1 cellular context compared by ENCODE assay signal in genomic region chr17:6796017-6796886, GRCh38.
A peak's percentile ranks its signal among the peaks of the same experiment; 100 is the strongest.
TF ChIP-seq lines count a peak whose summit lies in the region.

No MANE protein-coding gene starts in this region.

TF ChIP-seq in HepG2, 621 proteins besides CTCF, POLR2A, EP300 and RAD21 (continued from another document and continues in another):
- TF ChIP-seq, protein P1, sequence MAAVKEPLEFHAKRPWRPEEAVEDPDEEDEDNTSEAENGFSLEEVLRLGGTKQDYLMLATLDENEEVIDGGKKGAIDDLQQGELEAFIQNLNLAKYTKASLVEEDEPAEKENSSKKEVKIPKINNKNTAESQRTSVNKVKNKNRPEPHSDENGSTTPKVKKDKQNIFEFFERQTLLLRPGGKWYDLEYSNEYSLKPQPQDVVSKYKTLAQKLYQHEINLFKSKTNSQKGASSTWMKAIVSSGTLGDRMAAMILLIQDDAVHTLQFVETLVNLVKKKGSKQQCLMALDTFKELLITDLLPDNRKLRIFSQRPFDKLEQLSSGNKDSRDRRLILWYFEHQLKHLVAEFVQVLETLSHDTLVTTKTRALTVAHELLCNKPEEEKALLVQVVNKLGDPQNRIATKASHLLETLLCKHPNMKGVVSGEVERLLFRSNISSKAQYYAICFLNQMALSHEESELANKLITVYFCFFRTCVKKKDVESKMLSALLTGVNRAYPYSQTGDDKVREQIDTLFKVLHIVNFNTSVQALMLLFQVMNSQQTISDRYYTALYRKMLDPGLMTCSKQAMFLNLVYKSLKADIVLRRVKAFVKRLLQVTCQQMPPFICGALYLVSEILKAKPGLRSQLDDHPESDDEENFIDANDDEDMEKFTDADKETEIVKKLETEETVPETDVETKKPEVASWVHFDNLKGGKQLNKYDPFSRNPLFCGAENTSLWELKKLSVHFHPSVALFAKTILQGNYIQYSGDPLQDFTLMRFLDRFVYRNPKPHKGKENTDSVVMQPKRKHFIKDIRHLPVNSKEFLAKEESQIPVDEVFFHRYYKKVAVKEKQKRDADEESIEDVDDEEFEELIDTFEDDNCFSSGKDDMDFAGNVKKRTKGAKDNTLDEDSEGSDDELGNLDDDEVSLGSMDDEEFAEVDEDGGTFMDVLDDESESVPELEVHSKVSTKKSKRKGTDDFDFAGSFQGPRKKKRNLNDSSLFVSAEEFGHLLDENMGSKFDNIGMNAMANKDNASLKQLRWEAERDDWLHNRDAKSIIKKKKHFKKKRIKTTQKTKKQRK (IDR thresholded peaks at IDR 0.05; ENCODE audit: low read length): no peak
- TF ChIP-seq SPEN (CRISPR knock-in tag; IDR thresholded peaks at IDR 0.05; ENCODE audit: low read depth): no peak
- no peak for TF ChIP-seq ZNF383 (CRISPR knock-in tag; IDR thresholded peaks at IDR 0.05; ENCODE audit: borderline replicate concordance)
- no peak for TF ChIP-seq ZNF34 (CRISPR knock-in tag; IDR thresholded peaks at IDR 0.05; ENCODE audit: borderline replicate concordance)
- TF ChIP-seq ZNF136 (CRISPR knock-in tag; IDR thresholded peaks at IDR 0.05; ENCODE audit: low read depth): no peak
- TF ChIP-seq ZNF3 (CRISPR knock-in tag; IDR thresholded peaks at IDR 0.05): no peak
- TF ChIP-seq LCORL (IDR thresholded peaks at IDR 0.05): no peak
- TF ChIP-seq LCORL (CRISPR knock-in tag; IDR thresholded peaks at IDR 0.05): no peak
- TF ChIP-seq ZNF790 (CRISPR knock-in tag; IDR thresholded peaks at IDR 0.05; ENCODE audit: borderline replicate concordance): no peak
- no peak for TF ChIP-seq ARNT (IDR thresholded peaks at IDR 0.05)
- peak; percentile 38; the same call in 1 of the 2 replicates for TF ChIP-seq ZNF362 (CRISPR knock-in tag; IDR thresholded peaks at IDR 0.05; ENCODE audit: borderline replicate concordance)
- TF ChIP-seq ATM (IDR thresholded peaks at IDR 0.05; ENCODE audit: borderline replicate concordance): no peak
- TF ChIP-seq HNRNPH1 (optimal IDR thresholded peaks at IDR 0.05; ENCODE audit: low read depth, low read length): no peak
- TF ChIP-seq HOXA7 (CRISPR knock-in tag; IDR thresholded peaks at IDR 0.05): no peak
- no peak for TF ChIP-seq MED13 (CRISPR knock-in tag; IDR thresholded peaks at IDR 0.05)
- no peak for TF ChIP-seq ZNF792 (CRISPR knock-in tag; IDR thresholded peaks at IDR 0.05)
- TF ChIP-seq CHD4 (IDR thresholded peaks at IDR 0.05; ENCODE audit: borderline replicate concordance, low read length): peak; percentile 61
- no peak for TF ChIP-seq IKZF4 (CRISPR knock-in tag; IDR thresholded peaks at IDR 0.05; ENCODE audit: borderline replicate concordance, low read depth, not compliant biosample characterization)
- TF ChIP-seq MAFK (conservative IDR thresholded peaks at IDR 0.05 in 1 of 2, IDR thresholded peaks at IDR 0.05 in 1 of 2; ENCODE audit: low read length in 2 of 2): no peak
- no peak for TF ChIP-seq XBP1 (CRISPR knock-in tag; IDR thresholded peaks at IDR 0.05)
- TF ChIP-seq ZFP62 (CRISPR knock-in tag; IDR thresholded peaks at IDR 0.05): no peak
- TF ChIP-seq ZNF749 (CRISPR knock-in tag; IDR thresholded peaks at IDR 0.05; ENCODE audit: borderline replicate concordance): no peak
- no peak for TF ChIP-seq ZNF251 (CRISPR knock-in tag; IDR thresholded peaks at IDR 0.05)
- TF ChIP-seq, protein P2, sequence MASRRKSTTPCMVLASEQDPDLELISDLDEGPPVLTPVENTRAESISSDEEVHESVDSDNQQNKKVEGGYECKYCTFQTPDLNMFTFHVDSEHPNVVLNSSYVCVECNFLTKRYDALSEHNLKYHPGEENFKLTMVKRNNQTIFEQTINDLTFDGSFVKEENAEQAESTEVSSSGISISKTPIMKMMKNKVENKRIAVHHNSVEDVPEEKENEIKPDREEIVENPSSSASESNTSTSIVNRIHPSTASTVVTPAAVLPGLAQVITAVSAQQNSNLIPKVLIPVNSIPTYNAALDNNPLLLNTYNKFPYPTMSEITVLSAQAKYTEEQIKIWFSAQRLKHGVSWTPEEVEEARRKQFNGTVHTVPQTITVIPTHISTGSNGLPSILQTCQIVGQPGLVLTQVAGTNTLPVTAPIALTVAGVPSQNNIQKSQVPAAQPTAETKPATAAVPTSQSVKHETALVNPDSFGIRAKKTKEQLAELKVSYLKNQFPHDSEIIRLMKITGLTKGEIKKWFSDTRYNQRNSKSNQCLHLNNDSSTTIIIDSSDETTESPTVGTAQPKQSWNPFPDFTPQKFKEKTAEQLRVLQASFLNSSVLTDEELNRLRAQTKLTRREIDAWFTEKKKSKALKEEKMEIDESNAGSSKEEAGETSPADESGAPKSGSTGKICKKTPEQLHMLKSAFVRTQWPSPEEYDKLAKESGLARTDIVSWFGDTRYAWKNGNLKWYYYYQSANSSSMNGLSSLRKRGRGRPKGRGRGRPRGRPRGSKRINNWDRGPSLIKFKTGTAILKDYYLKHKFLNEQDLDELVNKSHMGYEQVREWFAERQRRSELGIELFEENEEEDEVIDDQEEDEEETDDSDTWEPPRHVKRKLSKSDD (CRISPR knock-in tag; IDR thresholded peaks at IDR 0.05; ENCODE audit: low read depth): no peak
- peak; percentile 31 for TF ChIP-seq RARA (CRISPR knock-in tag; IDR thresholded peaks at IDR 0.05)
- TF ChIP-seq DBP (CRISPR knock-in tag; IDR thresholded peaks at IDR 0.05; ENCODE audit: not compliant biosample characterization): no peak
- TF ChIP-seq ZNF230 (CRISPR knock-in tag; IDR thresholded peaks at IDR 0.05): no peak
- no peak for TF ChIP-seq ZIK1 (CRISPR knock-in tag; IDR thresholded peaks at IDR 0.05; ENCODE audit: borderline replicate concordance, low read depth)
- no peak for TF ChIP-seq ZNF572 (CRISPR knock-in tag; IDR thresholded peaks at IDR 0.05)
- TF ChIP-seq DPF2 (CRISPR knock-in tag; IDR thresholded peaks at IDR 0.05; ENCODE audit: borderline replicate concordance, low read depth): peak; percentile 50
- no peak for TF ChIP-seq ZNF446 (CRISPR knock-in tag; IDR thresholded peaks at IDR 0.05)
- TF ChIP-seq, protein P3, sequence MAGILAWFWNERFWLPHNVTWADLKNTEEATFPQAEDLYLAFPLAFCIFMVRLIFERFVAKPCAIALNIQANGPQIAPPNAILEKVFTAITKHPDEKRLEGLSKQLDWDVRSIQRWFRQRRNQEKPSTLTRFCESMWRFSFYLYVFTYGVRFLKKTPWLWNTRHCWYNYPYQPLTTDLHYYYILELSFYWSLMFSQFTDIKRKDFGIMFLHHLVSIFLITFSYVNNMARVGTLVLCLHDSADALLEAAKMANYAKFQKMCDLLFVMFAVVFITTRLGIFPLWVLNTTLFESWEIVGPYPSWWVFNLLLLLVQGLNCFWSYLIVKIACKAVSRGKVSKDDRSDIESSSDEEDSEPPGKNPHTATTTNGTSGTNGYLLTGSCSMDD (CRISPR knock-in tag; IDR thresholded peaks at IDR 0.05): no peak
- no peak for TF ChIP-seq ATF7-NPFF (CRISPR knock-in tag; IDR thresholded peaks at IDR 0.05; ENCODE audit: low read depth)
- TF ChIP-seq ZBTB3 (CRISPR knock-in tag; IDR thresholded peaks at IDR 0.05; ENCODE audit: borderline replicate concordance, low read depth): no peak
- TF ChIP-seq KLF16 (CRISPR knock-in tag; IDR thresholded peaks at IDR 0.05): 0 out of 4 replicates have a peak, but pooled peaks of 1 of the 2 experiments have one; percentile 17
- TF ChIP-seq ZNF670 (CRISPR knock-in tag; IDR thresholded peaks at IDR 0.05; ENCODE audit: borderline replicate concordance): no peak
- TF ChIP-seq ZSCAN30 (CRISPR knock-in tag; IDR thresholded peaks at IDR 0.05): peak; percentile 70; the same call in 1 of the 2 replicates
- TF ChIP-seq ZNF75D (CRISPR knock-in tag; IDR thresholded peaks at IDR 0.05; ENCODE audit: borderline replicate concordance): no peak
- TF ChIP-seq SIN3A (IDR thresholded peaks at IDR 0.05; ENCODE audit: borderline replicate concordance, low read depth, low read length): no peak
- no peak for TF ChIP-seq TGIF2 (CRISPR knock-in tag; IDR thresholded peaks at IDR 0.05)
- TF ChIP-seq NR2F1 (CRISPR knock-in tag; IDR thresholded peaks at IDR 0.05): no peak
- TF ChIP-seq ZBTB25 (CRISPR knock-in tag; IDR thresholded peaks at IDR 0.05): no peak
- no peak for TF ChIP-seq NPAS2 (CRISPR knock-in tag; IDR thresholded peaks at IDR 0.05; ENCODE audit: borderline replicate concordance)
- 0 out of 2 replicates have a peak, but pooled peaks have one; percentile 6 for TF ChIP-seq DMAP1 (CRISPR knock-in tag; IDR thresholded peaks at IDR 0.05)
- TF ChIP-seq ZNF775 (CRISPR knock-in tag; IDR thresholded peaks at IDR 0.05; ENCODE audit: borderline replicate concordance): no peak
- no peak for TF ChIP-seq ZNF33A (CRISPR knock-in tag; IDR thresholded peaks at IDR 0.05; ENCODE audit: borderline replicate concordance)
- no peak for TF ChIP-seq PRDM4 (CRISPR knock-in tag; IDR thresholded peaks at IDR 0.05; ENCODE audit: borderline replicate concordance)
- TF ChIP-seq ZNF441 (CRISPR knock-in tag; IDR thresholded peaks at IDR 0.05; ENCODE audit: borderline replicate concordance): no peak
- TF ChIP-seq ZBTB33 (CRISPR knock-in tag; IDR thresholded peaks at IDR 0.05): no peak
- TF ChIP-seq MED8 (CRISPR knock-in tag; IDR thresholded peaks at IDR 0.05; ENCODE audit: insufficient replicate concordance): no peak
- no peak for TF ChIP-seq ZNF761 (CRISPR knock-in tag; conservative IDR thresholded peaks at IDR 0.05)
- no peak for TF ChIP-seq DNMT1 (CRISPR knock-in tag; IDR thresholded peaks at IDR 0.05)
- TF ChIP-seq, protein P4, sequence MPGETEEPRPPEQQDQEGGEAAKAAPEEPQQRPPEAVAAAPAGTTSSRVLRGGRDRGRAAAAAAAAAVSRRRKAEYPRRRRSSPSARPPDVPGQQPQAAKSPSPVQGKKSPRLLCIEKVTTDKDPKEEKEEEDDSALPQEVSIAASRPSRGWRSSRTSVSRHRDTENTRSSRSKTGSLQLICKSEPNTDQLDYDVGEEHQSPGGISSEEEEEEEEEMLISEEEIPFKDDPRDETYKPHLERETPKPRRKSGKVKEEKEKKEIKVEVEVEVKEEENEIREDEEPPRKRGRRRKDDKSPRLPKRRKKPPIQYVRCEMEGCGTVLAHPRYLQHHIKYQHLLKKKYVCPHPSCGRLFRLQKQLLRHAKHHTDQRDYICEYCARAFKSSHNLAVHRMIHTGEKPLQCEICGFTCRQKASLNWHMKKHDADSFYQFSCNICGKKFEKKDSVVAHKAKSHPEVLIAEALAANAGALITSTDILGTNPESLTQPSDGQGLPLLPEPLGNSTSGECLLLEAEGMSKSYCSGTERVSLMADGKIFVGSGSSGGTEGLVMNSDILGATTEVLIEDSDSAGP (CRISPR knock-in tag; IDR thresholded peaks at IDR 0.05; ENCODE audit: borderline replicate concordance): no peak
